Comparison of ENCODE assay signal across 15 cellular contexts in the genomic region with DNA sequence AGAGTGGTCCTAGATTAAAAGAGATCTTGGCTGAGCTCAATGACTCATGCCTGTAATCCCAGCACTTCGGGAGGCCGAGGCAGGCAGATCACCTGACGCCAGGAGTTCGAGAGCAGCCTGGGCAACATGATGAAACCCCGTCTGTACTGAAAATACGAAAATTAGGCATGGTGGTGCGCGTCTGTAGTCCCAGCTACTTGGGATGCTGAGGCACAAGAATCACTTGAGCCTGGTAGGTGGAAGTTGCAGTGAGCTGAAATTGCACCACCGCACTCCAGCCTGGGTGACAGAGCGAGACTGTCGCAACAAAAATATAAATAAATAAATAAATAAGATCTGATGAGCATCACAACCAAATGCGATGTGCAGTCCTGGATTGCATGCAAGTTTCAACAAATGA. TPM values are rescaled to one million over a fixed set of nuclear protein-coding genes. Genes with fewer than 3 reads are reported as not detected.
DNase-seq lines count a peak whose midpoint lies in the region; ATAC-seq and TF ChIP-seq lines count a peak whose summit lies in the region.
"Had no signal": no experiment of that assay in that cellular context is flagged by ENCODE, and none has a peak within 500 bp of the region (broad histone marks: within the 10 kb centered on the region; RNA-seq: fewer than 3 reads in every experiment).

No MANE protein-coding gene starts in this region.

- TF ChIP-seq CTCF in WTC11 (IDR thresholded peaks at IDR 0.05), result no peak

- no peak overlapping the region for H3K4me3 Mint-ChIP-seq in activated CD4-positive, alpha-beta memory T cell treated with anti-CD3 and anti-CD28 coated beads, Interleukin-2, amount 10 ng/mL, durations not matched to agents 7 days and 5 days
- H3K4me3 Mint-ChIP-seq in activated CD4-positive, alpha-beta memory T cell treated with anti-CD3 and anti-CD28 coated beads for 36 hours, result no peak overlapping the region
- H3K4me3 Mint-ChIP-seq in WTC11, result no peak overlapping the region

- H3K36me3 Mint-ChIP-seq in activated CD4-positive, alpha-beta memory T cell treated with anti-CD3 and anti-CD28 coated beads, Interleukin-2, amount 10 ng/mL, durations not matched to agents 7 days and 5 days (ENCODE audit: low read depth), result peaks cover 14% of the 10 kb centered on the region
- no peaks in the 10 kb centered on the region for H3K36me3 Mint-ChIP-seq in activated CD4-positive, alpha-beta memory T cell treated with anti-CD3 and anti-CD28 coated beads for 36 hours
- no peaks in the 10 kb centered on the region for H3K36me3 Mint-ChIP-seq in WTC11
- H3K36me3 Mint-ChIP-seq: activated naive CD4-positive, alpha-beta T cell treated with anti-CD3 and anti-CD28 coated beads, Interleukin-2, amount 50 U/mL, for 72 hours had no signal

- H3K27me3 ChIP-seq in layer of hippocampus (ENCODE audit: control insufficient read depth, insufficient read depth, low read length), result no peaks in the 10 kb centered on the region
- H3K27me3 ChIP-seq: uterus had no signal

- H3K27me3 Mint-ChIP-seq in activated CD4-positive, alpha-beta memory T cell treated with anti-CD3 and anti-CD28 coated beads, Interleukin-2, amount 10 ng/mL, durations not matched to agents 7 days and 5 days, result no peaks in the 10 kb centered on the region
- H3K27me3 Mint-ChIP-seq in activated CD4-positive, alpha-beta memory T cell treated with anti-CD3 and anti-CD28 coated beads for 36 hours, result no peaks in the 10 kb centered on the region
- H3K27me3 Mint-ChIP-seq in WTC11 (ENCODE audit: low read depth), result no peaks in the 10 kb centered on the region

- peak overlapping the region; percentile 72 for H3K27ac ChIP-seq in layer of hippocampus (ENCODE audit: low read depth, low read length)
- H3K27ac ChIP-seq in temporal lobe (ENCODE audit: low read depth, low read length), result peak overlapping the region; percentile 11

- POLR2A ChIA-PET in activated CD4-positive, alpha-beta memory T cell treated with anti-CD3 and anti-CD28 coated beads, Interleukin-2, amount 10 ng/mL, durations not matched to agents 7 days and 5 days (lab: Charles Lee), result interaction anchor here (1.0 to 1.8 kb wide), 7 partner anchors 9 to 128 kb away, joined by 3 to 7 read pairs (median 4); a partner anchor contains a TSS
- POLR2A ChIA-PET in activated CD4-positive, alpha-beta memory T cell treated with anti-CD3 and anti-CD28 coated beads for 36 hours (lab: Charles Lee), result no interaction called here
- POLR2A ChIA-PET in WTC11 (lab: Charles Lee), result interaction anchor here (0.8 to 1.6 kb wide), 2 partner anchors 9 to 120 kb away, joined by 3 read pairs; a partner anchor contains a TSS

- no peak for DNase-seq in activated CD4-positive, alpha-beta memory T cell treated with anti-CD3 and anti-CD28 coated beads, Interleukin-2, amount 10 ng/mL, durations not matched to agents 7 days and 5 days
- DNase-seq in activated CD4-positive, alpha-beta memory T cell treated with anti-CD3 and anti-CD28 coated beads for 36 hours, result no peak
- DNase-seq in WTC11 (ENCODE audit: low spot score) (no peak), NCI-H187 (lab: John Stamatoyannopoulos, UW) (no peak)
- DNase-seq in activated effector memory CD4-positive, alpha-beta T cell treated with Interleukin-2 at 50 U/mL for 16 hours, result no peak
- DNase-seq: DND-41, H9, NCI-H1436, NCI-H774, uterus had no signal

- H3K9me3 Mint-ChIP-seq in activated CD4-positive, alpha-beta memory T cell treated with anti-CD3 and anti-CD28 coated beads, Interleukin-2, amount 10 ng/mL, durations not matched to agents 7 days and 5 days, result no peaks in the 10 kb centered on the region
- H3K9me3 Mint-ChIP-seq in activated CD4-positive, alpha-beta memory T cell treated with anti-CD3 and anti-CD28 coated beads for 36 hours, result no peaks in the 10 kb centered on the region
- H3K9me3 Mint-ChIP-seq in WTC11, result no peaks in the 10 kb centered on the region
- H3K9me3 Mint-ChIP-seq: activated naive CD4-positive, alpha-beta T cell treated with anti-CD3 and anti-CD28 coated beads, Interleukin-2, amount 50 U/mL, for 72 hours; H9 had no signal

- CTCF ChIA-PET in activated CD4-positive, alpha-beta memory T cell treated with anti-CD3 and anti-CD28 coated beads, Interleukin-2, amount 10 ng/mL, durations not matched to agents 7 days and 5 days (lab: Charles Lee), result interaction anchor here (1.8 to 3.5 kb wide), 2 partner anchors 58 to 128 kb away, joined by 7 to 18 read pairs; a partner anchor contains a TSS
- CTCF ChIA-PET in activated CD4-positive, alpha-beta memory T cell treated with anti-CD3 and anti-CD28 coated beads for 36 hours (lab: Charles Lee), result interaction anchor here (0.9 to 1.9 kb wide), 2 partner anchors 11 to 128 kb away, joined by 5 read pairs; a partner anchor contains a TSS
- CTCF ChIA-PET in WTC11 (lab: Charles Lee), result interaction anchor here (0.6 to 1.4 kb wide), 7 partner anchors 19 to 1099 kb away, joined by 3 to 4 read pairs (median 3); a partner anchor contains a TSS

- peak overlapping the region; percentile 85 for H3K27ac Mint-ChIP-seq in activated CD4-positive, alpha-beta memory T cell treated with anti-CD3 and anti-CD28 coated beads, Interleukin-2, amount 10 ng/mL, durations not matched to agents 7 days and 5 days
- H3K27ac Mint-ChIP-seq in activated CD4-positive, alpha-beta memory T cell treated with anti-CD3 and anti-CD28 coated beads for 36 hours, result no peak overlapping the region
- H3K27ac Mint-ChIP-seq in WTC11, result peak overlapping the region; percentile 60; the same call in 1 of the 2 replicates
- H3K27ac Mint-ChIP-seq: H9 had no signal

- peaks cover 41% of the 10 kb centered on the region for H3K4me1 Mint-ChIP-seq in activated CD4-positive, alpha-beta memory T cell treated with anti-CD3 and anti-CD28 coated beads, Interleukin-2, amount 10 ng/mL, durations not matched to agents 7 days and 5 days
- H3K4me1 Mint-ChIP-seq in activated CD4-positive, alpha-beta memory T cell treated with anti-CD3 and anti-CD28 coated beads for 36 hours (ENCODE audit: low read depth), result peaks cover 36% of the 10 kb centered on the region
- no peaks in the 10 kb centered on the region for H3K4me1 Mint-ChIP-seq in WTC11

- intact Hi-C loops in activated CD4-positive, alpha-beta memory T cell treated with anti-CD3 and anti-CD28 coated beads for 36 hours (cut with micrococcal nuclease), result no loop called here

- ATAC-seq in WTC11 (no peak), GM21515 (IDR thresholded peaks at IDR 0.05; ENCODE audit: unreplicated experiment) (no peak)
- ATAC-seq: activated naive CD4-positive, alpha-beta T cell treated with anti-CD3 and anti-CD28 coated beads, Interleukin-2, amount 50 U/mL, for 72 hours; SK-N-SH treated with all-trans-retinoic acid at 6 μM for 48 hours had no signal

TF ChIP-seq in WTC11, 78 proteins besides CTCF, POLR2A, EP300 and RAD21 (continues in another document):
- no peak for TF ChIP-seq ZNF423 (CRISPR knock-in tag; IDR thresholded peaks at IDR 0.05)
- TF ChIP-seq, protein P1, sequence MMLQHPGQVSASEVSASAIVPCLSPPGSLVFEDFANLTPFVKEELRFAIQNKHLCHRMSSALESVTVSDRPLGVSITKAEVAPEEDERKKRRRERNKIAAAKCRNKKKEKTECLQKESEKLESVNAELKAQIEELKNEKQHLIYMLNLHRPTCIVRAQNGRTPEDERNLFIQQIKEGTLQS (CRISPR knock-in tag; conservative IDR thresholded peaks at IDR 0.05), result no peak
- TF ChIP-seq, protein P2, sequence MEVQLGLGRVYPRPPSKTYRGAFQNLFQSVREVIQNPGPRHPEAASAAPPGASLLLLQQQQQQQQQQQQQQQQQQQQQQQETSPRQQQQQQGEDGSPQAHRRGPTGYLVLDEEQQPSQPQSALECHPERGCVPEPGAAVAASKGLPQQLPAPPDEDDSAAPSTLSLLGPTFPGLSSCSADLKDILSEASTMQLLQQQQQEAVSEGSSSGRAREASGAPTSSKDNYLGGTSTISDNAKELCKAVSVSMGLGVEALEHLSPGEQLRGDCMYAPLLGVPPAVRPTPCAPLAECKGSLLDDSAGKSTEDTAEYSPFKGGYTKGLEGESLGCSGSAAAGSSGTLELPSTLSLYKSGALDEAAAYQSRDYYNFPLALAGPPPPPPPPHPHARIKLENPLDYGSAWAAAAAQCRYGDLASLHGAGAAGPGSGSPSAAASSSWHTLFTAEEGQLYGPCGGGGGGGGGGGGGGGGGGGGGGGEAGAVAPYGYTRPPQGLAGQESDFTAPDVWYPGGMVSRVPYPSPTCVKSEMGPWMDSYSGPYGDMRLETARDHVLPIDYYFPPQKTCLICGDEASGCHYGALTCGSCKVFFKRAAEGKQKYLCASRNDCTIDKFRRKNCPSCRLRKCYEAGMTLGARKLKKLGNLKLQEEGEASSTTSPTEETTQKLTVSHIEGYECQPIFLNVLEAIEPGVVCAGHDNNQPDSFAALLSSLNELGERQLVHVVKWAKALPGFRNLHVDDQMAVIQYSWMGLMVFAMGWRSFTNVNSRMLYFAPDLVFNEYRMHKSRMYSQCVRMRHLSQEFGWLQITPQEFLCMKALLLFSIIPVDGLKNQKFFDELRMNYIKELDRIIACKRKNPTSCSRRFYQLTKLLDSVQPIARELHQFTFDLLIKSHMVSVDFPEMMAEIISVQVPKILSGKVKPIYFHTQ (CRISPR knock-in tag; IDR thresholded peaks at IDR 0.05), result no peak
- no peak for TF ChIP-seq JAZF1 (CRISPR knock-in tag; IDR thresholded peaks at IDR 0.05)

RNA-seq across cellular contexts. Expression of a gene that starts 8.7 kb away (rescaled TPM):
- total RNA-seq in activated CD4-positive, alpha-beta memory T cell treated with anti-CD3 and anti-CD28 coated beads, Interleukin-2, amount 10 ng/mL, durations not matched to agents 7 days and 5 days, result 10 to 100 TPM; 13.1 to 14.1 TPM
- total RNA-seq in activated CD4-positive, alpha-beta memory T cell treated with anti-CD3 and anti-CD28 coated beads for 36 hours, result 10 to 100 TPM; 12.0 to 12.2 TPM
- total RNA-seq in WTC11 (2021) (3.7 to 4.4 TPM (median 4.2 TPM) in 3 replicates), temporal lobe (4.2 TPM)

RNA-seq across cellular contexts. Expression of a gene that starts 14.3 kb away (rescaled TPM):
- total RNA-seq in activated CD4-positive, alpha-beta memory T cell treated with anti-CD3 and anti-CD28 coated beads, Interleukin-2, amount 10 ng/mL, durations not matched to agents 7 days and 5 days, result 10 to 100 TPM; 80.9 to 81.9 TPM
- 10 to 100 TPM; 27.7 to 28.5 TPM for total RNA-seq in activated CD4-positive, alpha-beta memory T cell treated with anti-CD3 and anti-CD28 coated beads for 36 hours
- 27.5 to 34.9 TPM (median 34.4 TPM) in 3 replicates for total RNA-seq in WTC11 (2021)
- total RNA-seq in temporal lobe, result 25.3 TPM

RNA-seq across cellular contexts. Expression of a gene that starts 36.2 kb away (rescaled TPM):
- 100 to 1,000 TPM; 141 to 146 TPM for total RNA-seq in activated CD4-positive, alpha-beta memory T cell treated with anti-CD3 and anti-CD28 coated beads, Interleukin-2, amount 10 ng/mL, durations not matched to agents 7 days and 5 days
- total RNA-seq in activated CD4-positive, alpha-beta memory T cell treated with anti-CD3 and anti-CD28 coated beads for 36 hours, result 10 to 100 TPM; 50.1 to 53.8 TPM
- total RNA-seq in WTC11 (2021) (45.1 to 47.5 TPM (median 45.3 TPM) in 3 replicates), temporal lobe (25.6 TPM)

RNA-seq across cellular contexts. Expression of a gene that starts 53.7 kb away (rescaled TPM):
- total RNA-seq in activated CD4-positive, alpha-beta memory T cell treated with anti-CD3 and anti-CD28 coated beads, Interleukin-2, amount 10 ng/mL, durations not matched to agents 7 days and 5 days, result 10 to 100 TPM; 19.4 to 21.5 TPM
- total RNA-seq in activated CD4-positive, alpha-beta memory T cell treated with anti-CD3 and anti-CD28 coated beads for 36 hours, result 10 to 100 TPM; 21.2 to 23.5 TPM
- total RNA-seq in WTC11 (2021) (25.1 to 25.7 TPM (median 25.4 TPM) in 3 replicates), temporal lobe (7.4 TPM)
